20 cellular contexts compared by ENCODE assay signal in the genomic region with DNA sequence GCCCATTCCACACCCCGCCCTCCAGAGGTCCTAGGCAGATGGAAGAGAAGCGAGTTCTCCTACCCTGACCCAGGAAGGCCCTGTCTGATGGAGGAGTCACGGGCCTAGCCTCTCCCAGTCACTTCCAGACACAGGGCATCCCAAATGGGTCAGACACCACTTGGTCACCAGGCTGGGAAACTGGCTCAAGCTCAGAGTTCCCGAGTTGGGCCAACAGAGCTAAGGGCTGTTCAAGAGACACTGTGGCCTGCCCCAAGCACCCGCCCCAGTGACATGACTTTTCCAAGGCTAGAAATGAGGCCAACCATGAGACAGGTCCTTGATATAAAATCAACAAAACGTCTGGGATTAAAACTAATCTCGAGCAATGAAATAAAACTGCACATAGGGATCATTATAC.
A peak's percentile ranks its signal among the peaks of the same experiment; 100 is the strongest.
DNase-seq lines count a peak whose midpoint lies in the region; ATAC-seq, FAIRE-seq and TF ChIP-seq lines count a peak whose summit lies in the region.
"Had no signal": no experiment of that assay in that cellular context is flagged by ENCODE, and none has a peak within 500 bp of the region (broad histone marks: within the 10 kb centered on the region; RNA-seq: fewer than 3 reads in every experiment).

No MANE protein-coding gene starts in this region.

- peak overlapping the region; percentile 2 for H3K4me2 ChIP-seq in endothelial cell of umbilical vein (ENCODE audit: insufficient read depth, low read length)
- no peak overlapping the region for H3K4me2 ChIP-seq in osteoblast (ENCODE audit: insufficient read depth, low read length)

- no peaks in the 10 kb centered on the region for H3K27me3 Mint-ChIP-seq in activated CD8-positive, alpha-beta memory T cell treated with anti-CD3 and anti-CD28 coated beads, Interleukin-2, amount 10 ng/mL, durations not matched to agents 7 days and 5 days
- H3K27me3 Mint-ChIP-seq: activated CD4-positive, alpha-beta memory T cell treated with anti-CD3 and anti-CD28 coated beads for 36 hours had no signal

- peaks cover 66% of the 10 kb centered on the region for H3K4me1 Mint-ChIP-seq in activated CD8-positive, alpha-beta memory T cell treated with anti-CD3 and anti-CD28 coated beads, Interleukin-2, amount 10 ng/mL, durations not matched to agents 7 days and 5 days

- dilution Hi-C loops in endothelial cell of umbilical vein (cut with MboI; ENCODE audit: extremely low pct_ligation_motif_present, low sequenced_read_pairs): no loop called here

- H3K36me3 ChIP-seq in right atrium auricular region: no peaks in the 10 kb centered on the region
- H3K36me3 ChIP-seq in endothelial cell of umbilical vein (ENCODE audit: control insufficient read depth in 2 of 2, extremely low read depth in 1 of 2, insufficient read depth in 2 of 2, low read length in 2 of 2): no peaks in the 10 kb centered on the region
- no peaks in the 10 kb centered on the region for H3K36me3 ChIP-seq in osteoblast (ENCODE audit: insufficient read depth, low read length)
- H3K36me3 ChIP-seq in uterus: no peaks in the 10 kb centered on the region

- intact Hi-C loops in Right ventricle myocardium inferior (cut with DNase I) (no loop called here), endothelial cell of umbilical vein (cut with micrococcal nuclease) (no loop called here), uterus (cut with DNase I; ENCODE audit: low total_unique reads) (no loop called here)

- no peak for ATAC-seq in Right ventricle myocardium inferior
- no peak for ATAC-seq in activated CD8-positive, alpha-beta memory T cell treated with anti-CD3 and anti-CD28 coated beads, Interleukin-2, amount 10 ng/mL, durations not matched to agents 7 days and 5 days
- ATAC-seq: activated T-cell treated with anti-CD3 and anti-CD28 coated beads, Interleukin-2, amount 50 U/mL, for 72 hours; HepG2; left colon had no signal

- no peaks in the 10 kb centered on the region for H4K20me1 ChIP-seq in endothelial cell of umbilical vein (replicated peaks; ENCODE audit: control insufficient read depth, extremely low read depth, insufficient read depth, low read length)
- H4K20me1 ChIP-seq in osteoblast (ENCODE audit: insufficient read depth, low read length): peaks cover 90% of the 10 kb centered on the region

- TF ChIP-seq POLR2A in endothelial cell of umbilical vein (IDR thresholded peaks at IDR 0.05; ENCODE audit: low read depth, low read length) (no peak), uterus (IDR thresholded peaks at IDR 0.05) (no peak)

- CTCF ChIA-PET in endothelial cell of umbilical vein (lab: Charles Lee): interaction anchor here (0.8 to 3.0 kb wide), 4 partner anchors 9 to 68 kb away, joined by 3 to 17 read pairs (median 8); no protein-coding TSS in a partner anchor
- CTCF ChIA-PET in activated CD8-positive, alpha-beta memory T cell treated with anti-CD3 and anti-CD28 coated beads, Interleukin-2, amount 10 ng/mL, durations not matched to agents 7 days and 5 days (lab: Charles Lee): interaction anchor here (1.0 kb wide), 1 partner anchor 11 kb away, joined by 4 read pairs; no protein-coding TSS in a partner anchor

- TF ChIP-seq CTCF in right atrium auricular region (IDR thresholded peaks at IDR 0.05): no peak
- TF ChIP-seq CTCF in endothelial cell of umbilical vein (IDR thresholded peaks at IDR 0.05; ENCODE audit: extremely low read depth in 1 of 2, insufficient read depth in 1 of 2, low read depth in 1 of 2, low read length in 2 of 2): no peak
- TF ChIP-seq CTCF in osteoblast (IDR thresholded peaks at IDR 0.05; ENCODE audit: extremely low read depth, low read depth, low read length): no peak
- no peak for TF ChIP-seq CTCF in uterus (IDR thresholded peaks at IDR 0.05)

- POLR2A ChIA-PET in endothelial cell of umbilical vein (lab: Charles Lee): no interaction called here

- no peak for FAIRE-seq in endothelial cell of umbilical vein (lab: Jason Lieb, UNC)
- FAIRE-seq: HepG2, urothelium cell line had no signal

- H3K4me1 ChIP-seq in right atrium auricular region: peaks cover 2 to 100% of the 10 kb centered on the region in 2 donors
- peaks cover 31% of the 10 kb centered on the region for H3K4me1 ChIP-seq in endothelial cell of umbilical vein (ENCODE audit: control insufficient read depth, extremely low read depth, insufficient read depth, low read length)
- H3K4me1 ChIP-seq in osteoblast (ENCODE audit: insufficient read depth, low read length): peaks cover 32% of the 10 kb centered on the region
- H3K4me1 ChIP-seq in uterus: peaks cover 0 to 15% of the 10 kb centered on the region in 2 donors

- H3K9ac ChIP-seq in endothelial cell of umbilical vein (replicated peaks; ENCODE audit: extremely low read depth, insufficient read depth, low read length): no peak overlapping the region

- peak overlapping the region; percentile 84 to 88 for H3K27ac ChIP-seq in right atrium auricular region
- H3K27ac ChIP-seq in endothelial cell of umbilical vein (ENCODE audit: insufficient read depth, low read depth, low read length): no peak overlapping the region
- no peak overlapping the region for H3K27ac ChIP-seq in osteoblast (ENCODE audit: low read depth, low read length)
- peak overlapping the region; percentile 4 to 13 for H3K27ac ChIP-seq in uterus

- H3K4me3 ChIP-seq in right atrium auricular region: no peak overlapping the region
- no peak overlapping the region for H3K4me3 ChIP-seq in endothelial cell of umbilical vein (replicated peaks in 1 of 3; ENCODE audit: insufficient read depth in 1 of 3, low read depth in 1 of 3, low read length in 3 of 3)
- H3K4me3 ChIP-seq in osteoblast (ENCODE audit: insufficient read depth, low read length): no peak overlapping the region
- no peak overlapping the region for H3K4me3 ChIP-seq in uterus

- H2AFZ ChIP-seq in endothelial cell of umbilical vein (ENCODE audit: low read depth, low read length) (no peak overlapping the region), osteoblast (ENCODE audit: low read length) (no peak overlapping the region)

- H3K9me3 Mint-ChIP-seq in activated CD8-positive, alpha-beta memory T cell treated with anti-CD3 and anti-CD28 coated beads, Interleukin-2, amount 10 ng/mL, durations not matched to agents 7 days and 5 days (ENCODE audit: low read depth): no peaks in the 10 kb centered on the region
- H3K9me3 Mint-ChIP-seq: activated CD4-positive, alpha-beta memory T cell treated with anti-CD3 and anti-CD28 coated beads for 36 hours; activated T-cell treated with anti-CD3 and anti-CD28 coated beads, Interleukin-2, amount 50 U/mL, for 72 hours; endodermal cell had no signal

- H3K27me3 ChIP-seq in right atrium auricular region (no peaks in the 10 kb centered on the region), endothelial cell of umbilical vein (ENCODE audit: control insufficient read depth in 2 of 2, insufficient read depth in 2 of 2, low read length in 2 of 2) (no peaks in the 10 kb centered on the region), osteoblast (ENCODE audit: insufficient read depth, low read length) (no peaks in the 10 kb centered on the region), uterus (no peaks in the 10 kb centered on the region)

- H3K79me2 ChIP-seq in endothelial cell of umbilical vein (ENCODE audit: control insufficient read depth, insufficient read depth, low read length) (no peaks in the 10 kb centered on the region), osteoblast (ENCODE audit: insufficient read depth, low read length) (peaks cover 93% of the 10 kb centered on the region)

- DNase-seq in right atrium auricular region (ENCODE audit: low spot score) (no peak), Right ventricle myocardium inferior (ENCODE audit: missing footprints) (no peak), endothelial cell of umbilical vein (ENCODE audit: low read depth, low spot score) (no peak), osteoblast (ENCODE audit: insufficient read length, low spot score, missing footprints) (peak; percentile 45), uterus (no peak), HK-2 (ENCODE audit: unreplicated experiment) (no peak)
- DNase-seq in activated CD8-positive, alpha-beta memory T cell treated with anti-CD3 and anti-CD28 coated beads, Interleukin-2, amount 10 ng/mL, durations not matched to agents 7 days and 5 days: no peak
- DNase-seq in activated CD4-positive, alpha-beta T cell treated with anti-CD3 and anti-CD28 coated beads for 48 hours: no peak
- DNase-seq: activated CD4-positive, alpha-beta memory T cell treated with anti-CD3 and anti-CD28 coated beads for 36 hours; activated T-cell treated with anti-CD3 and anti-CD28 coated beads, Interleukin-2, amount 50 U/mL, for 72 hours; endodermal cell; MM.1S; NCI-H1694; NCI-H345; NK-92 treated with Interleukin-12 subunit alpha and Interleukin-12 subunit beta, amount 100 ng/mL, for 24 hours; stimulated activated CD4-positive, alpha-beta T cell treated with anti-CD3 and anti-CD28 coated beads, Interleukin-12 subunit alpha, Interleukin-12 subunit beta, amount 100 ng/mL, for 4 hours; SW 1271 had no signal

- no peak overlapping the region for H3K4me3 Mint-ChIP-seq in activated CD8-positive, alpha-beta memory T cell treated with anti-CD3 and anti-CD28 coated beads, Interleukin-2, amount 10 ng/mL, durations not matched to agents 7 days and 5 days
- H3K4me3 Mint-ChIP-seq: activated CD4-positive, alpha-beta memory T cell treated with anti-CD3 and anti-CD28 coated beads for 36 hours; activated T-cell treated with anti-CD3 and anti-CD28 coated beads, Interleukin-2, amount 50 U/mL, for 72 hours; endodermal cell had no signal

- H3K27ac Mint-ChIP-seq in activated CD8-positive, alpha-beta memory T cell treated with anti-CD3 and anti-CD28 coated beads, Interleukin-2, amount 10 ng/mL, durations not matched to agents 7 days and 5 days: no peak overlapping the region
- H3K27ac Mint-ChIP-seq: activated CD4-positive, alpha-beta memory T cell treated with anti-CD3 and anti-CD28 coated beads for 36 hours; endodermal cell had no signal

- H3K9me1 ChIP-seq in endothelial cell of umbilical vein (replicated peaks; ENCODE audit: control insufficient read depth, extremely low read depth, insufficient read depth, low read length): no peaks in the 10 kb centered on the region

- H3K36me3 Mint-ChIP-seq in activated CD8-positive, alpha-beta memory T cell treated with anti-CD3 and anti-CD28 coated beads, Interleukin-2, amount 10 ng/mL, durations not matched to agents 7 days and 5 days: peaks cover 5% of the 10 kb centered on the region

- H3K9me3 ChIP-seq in right atrium auricular region (no peaks in the 10 kb centered on the region), endothelial cell of umbilical vein (replicated peaks; ENCODE audit: control insufficient read depth, insufficient read depth, low read length) (no peaks in the 10 kb centered on the region), osteoblast (ENCODE audit: low read depth, low read length) (no peaks in the 10 kb centered on the region), uterus (no peaks in the 10 kb centered on the region)

- BruUV-seq in endothelial cell of umbilical vein (replicated peaks; lab: Mats Ljungman, UMichigan): no TSS peak

TF ChIP-seq in endothelial cell of umbilical vein, 7 proteins besides CTCF, POLR2A, EP300 and RAD21 (continues in another document):
- TF ChIP-seq FOS (IDR thresholded peaks at IDR 0.05; ENCODE audit: borderline replicate concordance, insufficient read depth, low read length) (no peak), MAX (IDR thresholded peaks at IDR 0.05; ENCODE audit: insufficient read depth, insufficient read length) (no peak)

Comparison
In these comparisons a context has a peak if more than half of its experiments do, and no peak if none do; other contexts are left out.
1. H3K27ac ChIP-seq: peak in right atrium auricular region (2 of 2) and uterus (2 of 2); none in endothelial cell of umbilical vein (single experiment) and osteoblast (single experiment).